In the genomic region with DNA sequence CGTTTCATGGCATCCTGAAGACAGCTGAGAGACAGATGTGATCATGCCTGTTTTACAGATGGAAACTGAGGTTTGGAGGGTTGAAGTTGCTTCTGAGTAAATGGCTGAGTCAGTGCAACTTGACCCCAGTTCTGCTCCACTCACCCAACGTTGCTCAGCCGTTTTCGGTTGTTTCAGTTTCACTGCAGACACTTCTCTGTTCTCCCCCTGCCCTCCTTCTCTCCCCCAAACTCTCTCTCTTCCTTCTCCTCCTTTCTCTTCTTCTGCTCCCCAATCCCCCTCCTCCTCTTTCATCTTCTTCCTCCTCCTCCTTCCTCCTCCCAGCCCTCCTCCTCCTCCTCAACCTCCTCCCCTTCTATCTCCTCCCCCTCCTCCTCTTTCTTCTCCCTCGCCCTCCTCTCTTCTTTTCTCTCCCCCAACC, we compare ENCODE assay signal across 8 cellular contexts. TPM values are rescaled to one million over a fixed set of nuclear protein-coding genes. Genes with fewer than 3 reads are reported as not detected.
DNase-seq lines count a peak whose midpoint lies in the region; ATAC-seq and TF ChIP-seq lines count a peak whose summit lies in the region.

No MANE protein-coding gene starts in this region.

- H2AFZ ChIP-seq in smooth muscle cell (ENCODE audit: low read depth), result no peak overlapping the region

- no peak overlapping the region for H3K4me3 ChIP-seq in NB4 (ENCODE audit: low read depth, low read length)
- H3K4me3 ChIP-seq in smooth muscle cell, result no peak overlapping the region

- no peaks in the 10 kb centered on the region for H3K36me3 ChIP-seq in smooth muscle cell (ENCODE audit: low read depth)

- TF ChIP-seq CTCF in NB4 (IDR thresholded peaks at IDR 0.05; ENCODE audit: low read depth, low read length) (no peak), smooth muscle cell (IDR thresholded peaks at IDR 0.05; ENCODE audit: borderline replicate concordance, insufficient read depth, poor library complexity, severe bottlenecking) (no peak)

- no peak for TF ChIP-seq POLR2A in NB4 (IDR thresholded peaks at IDR 0.05; ENCODE audit: extremely low read depth, insufficient read length)

- ATAC-seq in GM19468 (IDR thresholded peaks at IDR 0.05; ENCODE audit: extremely low read depth, unreplicated experiment), result peak; percentile 46
- no peak for ATAC-seq in left ventricle myocardium superior

- DNase-seq in AG08395 (ENCODE audit: low spot score) (peak; percentile 47), NB4 (ENCODE audit: low read depth) (peak; percentile 54), epithelial cell of prostate (ENCODE audit: low read depth, low spot score) (no peak), iPS-NIHi7 (ENCODE audit: extremely low spot score) (no peak), smooth muscle cell (lab: John Stamatoyannopoulos, UW; ENCODE audit: unreplicated experiment) (no peak), NCI-H524 (lab: John Stamatoyannopoulos, UW) (no peak), left ventricle myocardium superior (no peak)

- H4K20me1 ChIP-seq in smooth muscle cell (ENCODE audit: low read depth), result no peaks in the 10 kb centered on the region

- H3K9ac ChIP-seq in smooth muscle cell (ENCODE audit: low read depth), result no peak overlapping the region

- no peaks in the 10 kb centered on the region for H3K79me2 ChIP-seq in smooth muscle cell (ENCODE audit: low read depth)

- WGBS in smooth muscle cell (ENCODE audit: low lambda C conversion rate), result 73% methylated on average over 4 of the region's 5 CpGs

- H3K27me3 ChIP-seq in smooth muscle cell (ENCODE audit: low read depth), result no peaks in the 10 kb centered on the region

- H3K4me2 ChIP-seq in smooth muscle cell, result no peak overlapping the region

- H3K27ac ChIP-seq in epithelial cell of prostate (peak overlapping the region; percentile 15), smooth muscle cell (ENCODE audit: low read depth) (no peak overlapping the region)

- H3K9me3 ChIP-seq in smooth muscle cell (replicated peaks; ENCODE audit: low read depth), result no peaks in the 10 kb centered on the region

- no peaks in the 10 kb centered on the region for H3K4me1 ChIP-seq in smooth muscle cell (ENCODE audit: low read depth)

- intact Hi-C loops in left ventricle myocardium superior (cut with micrococcal nuclease), result no loop called here

- no peaks in the 10 kb centered on the region for H3F3A ChIP-seq in smooth muscle cell (ENCODE audit: low read depth)

RNA-seq across cellular contexts. Expression of a gene that starts 9.4 kb away (rescaled TPM):
- total RNA-seq in smooth muscle cell (38.4 and 64.1 TPM in 2 replicates), left ventricle myocardium superior (30.6 TPM)
- polyA plus RNA-seq in smooth muscle cell, result 29.0 and 30.5 TPM in 2 replicates

RNA-seq across cellular contexts. Expression of a gene that starts 41.0 kb away (rescaled TPM):
- total RNA-seq in smooth muscle cell (not detected in 2 replicates), left ventricle myocardium superior (8.0 TPM)
- 0.27 and 0.58 TPM in 2 replicates for polyA plus RNA-seq in smooth muscle cell

RNA-seq across cellular contexts. Expression of a gene that starts 51.6 kb away (rescaled TPM):
- total RNA-seq in smooth muscle cell, result 9.9 and 22.7 TPM in 2 replicates
- 8.8 and 10.2 TPM in 2 replicates for polyA plus RNA-seq in smooth muscle cell
- 23.2 TPM for total RNA-seq in left ventricle myocardium superior

Comparison
In these comparisons a context has a peak if more than half of its experiments do, and no peak if none do; other contexts are left out.
1. DNase-seq: peak in AG08395 (single experiment) and NB4 (single experiment); none in epithelial cell of prostate (single experiment), iPS-NIHi7 (single experiment), smooth muscle cell (single experiment), NCI-H524 (0 of 2) and left ventricle myocardium superior (single experiment).